In the genomic region with DNA sequence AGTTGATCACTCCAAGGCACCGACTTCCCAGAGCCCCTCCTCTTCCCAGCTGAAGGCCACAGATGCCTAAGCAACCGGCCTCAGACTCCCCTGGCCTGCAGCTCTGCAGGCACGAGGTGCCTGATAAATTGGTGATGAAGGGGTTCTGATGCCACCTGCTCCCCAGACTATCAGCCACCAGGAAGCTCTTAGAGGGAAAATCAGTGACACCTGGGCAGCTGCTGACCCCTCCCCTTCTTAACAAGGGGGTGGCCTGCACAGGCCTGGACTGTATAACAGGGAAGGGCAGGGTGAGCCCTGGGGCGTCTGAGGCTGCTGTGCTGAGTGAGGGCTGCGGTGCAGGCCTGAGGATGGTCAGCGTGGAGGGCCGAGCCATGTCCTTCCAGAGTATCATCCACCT, we compare ENCODE assay signal across 2 cellular contexts.
TF ChIP-seq lines count a peak whose summit lies in the region.

A gene (plus strand): TSS at position 301 of the 400 bp plus-strand sequence. CDS start 50 bp downstream, at position 351.

TF ChIP-seq in HepG2, 621 proteins besides CTCF, POLR2A, EP300 and RAD21:
- TF ChIP-seq ZNF326 (CRISPR knock-in tag; IDR thresholded peaks at IDR 0.05; ENCODE audit: borderline replicate concordance), result no peak
- TF ChIP-seq, protein P1, sequence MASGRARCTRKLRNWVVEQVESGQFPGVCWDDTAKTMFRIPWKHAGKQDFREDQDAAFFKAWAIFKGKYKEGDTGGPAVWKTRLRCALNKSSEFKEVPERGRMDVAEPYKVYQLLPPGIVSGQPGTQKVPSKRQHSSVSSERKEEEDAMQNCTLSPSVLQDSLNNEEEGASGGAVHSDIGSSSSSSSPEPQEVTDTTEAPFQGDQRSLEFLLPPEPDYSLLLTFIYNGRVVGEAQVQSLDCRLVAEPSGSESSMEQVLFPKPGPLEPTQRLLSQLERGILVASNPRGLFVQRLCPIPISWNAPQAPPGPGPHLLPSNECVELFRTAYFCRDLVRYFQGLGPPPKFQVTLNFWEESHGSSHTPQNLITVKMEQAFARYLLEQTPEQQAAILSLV (CRISPR knock-in tag; IDR thresholded peaks at IDR 0.05; ENCODE audit: borderline replicate concordance), result no peak

TF ChIP-seq in H1, 55 proteins besides CTCF, POLR2A, EP300 and RAD21:
- TF ChIP-seq RBBP5 (IDR thresholded peaks at IDR 0.05; ENCODE audit: borderline replicate concordance, low read depth, low read length) (no peak), POU5F1 (IDR thresholded peaks at IDR 0.05; ENCODE audit: low read depth, low read length) (no peak), EGR1 (IDR thresholded peaks at IDR 0.05; ENCODE audit: borderline replicate concordance, low read depth, low read length) (no peak), CTBP2 (IDR thresholded peaks at IDR 0.05; ENCODE audit: borderline replicate concordance, insufficient read depth, insufficient read length, low read length) (no peak), BRCA1 (IDR thresholded peaks at IDR 0.05; ENCODE audit: low read depth, low read length) (no peak), POLR2AphosphoS5 (IDR thresholded peaks at IDR 0.05; ENCODE audit: low read depth, low read length) (no peak), RXRA (IDR thresholded peaks at IDR 0.05; ENCODE audit: insufficient read depth, low read depth, low read length) (no peak)
